Comparison of ENCODE assay signal across 9 cellular contexts in genomic region chr7:140983802-140984201, GRCh38. TPM values are rescaled to one million over a fixed set of nuclear protein-coding genes. Genes with fewer than 3 reads are reported as not detected.
DNase-seq lines count a peak whose midpoint lies in the region; TF ChIP-seq lines count a peak whose summit lies in the region.
"Had no signal": no experiment of that assay in that cellular context is flagged by ENCODE, and none has a peak within 500 bp of the region (broad histone marks: within the 10 kb centered on the region; RNA-seq: fewer than 3 reads in every experiment).

No MANE protein-coding gene starts in this region.

- H3K36me3 Mint-ChIP-seq in neural crest cell (ENCODE audit: low read depth) = no peaks in the 10 kb centered on the region

- no peaks in the 10 kb centered on the region for H3K79me2 ChIP-seq in Loucy (ENCODE audit: insufficient read depth, low read length)

- H3F3A ChIP-seq in Loucy (ENCODE audit: low read depth) = no peaks in the 10 kb centered on the region

- DNase-seq in GM12865 (ENCODE audit: low read depth) = peak; percentile 49
- DNase-seq in astrocyte of the spinal cord (ENCODE audit: low read depth, low spot score) = no peak
- DNase-seq in neural crest cell (ENCODE audit: low read depth, low spot score) = no peak
- no peak for DNase-seq in NCI-H226
- DNase-seq in ureter (ENCODE audit: low spot score) = no peak
- no peak for DNase-seq in RPMI8226
- DNase-seq: activated CD8-positive, alpha-beta memory T cell treated with anti-CD3 and anti-CD28 coated beads for 24 hours had no signal

- H3K27ac Mint-ChIP-seq in neural crest cell (ENCODE audit: unreplicated experiment) = no peak overlapping the region

- H3K36me3 ChIP-seq in Loucy (ENCODE audit: insufficient read depth, low read length) = no peaks in the 10 kb centered on the region
- H3K36me3 ChIP-seq: ascending aorta had no signal

- TF ChIP-seq CTCF in GM12865 (IDR thresholded peaks at IDR 0.05; ENCODE audit: insufficient read depth, low read depth, low read length, missing control alignments) (peak; percentile 38), Loucy (conservative IDR thresholded peaks at IDR 0.05; ENCODE audit: low read length) (peak; percentile 39), astrocyte of the spinal cord (IDR thresholded peaks at IDR 0.05; ENCODE audit: low read depth, low read length) (peak; percentile 14), neural crest cell (conservative IDR thresholded peaks at IDR 0.05) (peak; percentile 55)

- H3K9ac ChIP-seq in Loucy (ENCODE audit: low read depth, low read length, poor library complexity, severe bottlenecking) = no peak overlapping the region

- no peaks in the 10 kb centered on the region for H3K27me3 ChIP-seq in Loucy (ENCODE audit: insufficient read depth, low read length, poor library complexity, severe bottlenecking)
- H3K27me3 ChIP-seq: ascending aorta had no signal

- H3K9me3 Mint-ChIP-seq in neural crest cell = no peaks in the 10 kb centered on the region

- no peaks in the 10 kb centered on the region for H3K4me1 Mint-ChIP-seq in neural crest cell

- H3K9me3 ChIP-seq in Loucy (ENCODE audit: insufficient read depth, low read depth, low read length) = peaks cover 5% of the 10 kb centered on the region; the same call in 1 of the 2 replicates

- no peaks in the 10 kb centered on the region for H4K20me1 ChIP-seq in Loucy (ENCODE audit: insufficient read depth, low read length, poor library complexity, severe bottlenecking)

- H3K4me3 ChIP-seq in GM12865 (ENCODE audit: low read depth, low read length) (no peak overlapping the region), Loucy (ENCODE audit: low read length, poor library complexity, severe bottlenecking) (no peak overlapping the region), astrocyte of the spinal cord (ENCODE audit: low read depth, low read length) (no peak overlapping the region)
- H3K4me3 ChIP-seq: ascending aorta had no signal

- in situ Hi-C loops in astrocyte of the spinal cord (cut with HindIII; ENCODE audit: low sequenced_read_pairs) = no loop called here

- no peak overlapping the region for H2AFZ ChIP-seq in Loucy (ENCODE audit: low read length)

- H3K4me2 ChIP-seq in Loucy (ENCODE audit: low read depth, low read length, poor library complexity, severe bottlenecking) = no peak overlapping the region

- no peak overlapping the region for H3K4me3 Mint-ChIP-seq in neural crest cell

- peaks cover 13% of the 10 kb centered on the region for H3K27me3 Mint-ChIP-seq in neural crest cell (ENCODE audit: low read depth)

- H3K9me2 ChIP-seq in Loucy (replicated peaks; ENCODE audit: low read depth, low read length) = no peaks in the 10 kb centered on the region

- peaks cover 4% of the 10 kb centered on the region for H3K4me1 ChIP-seq in Loucy (ENCODE audit: insufficient read depth, low read length, poor library complexity, severe bottlenecking)
- H3K4me1 ChIP-seq: ascending aorta had no signal

RNA-seq across cellular contexts. Expression of gene MRPS33, which starts 30.9 kb away (rescaled TPM):
- total RNA-seq in neural crest cell (48.6 and 50.8 TPM in 2 replicates), ureter (63.8 TPM)

RNA-seq across cellular contexts. Expression of gene BRAF, which starts 59.1 kb away (rescaled TPM):
- total RNA-seq in neural crest cell (27.7 and 35.6 TPM in 2 replicates), ureter (77.2 TPM)
